In the genomic region with DNA sequence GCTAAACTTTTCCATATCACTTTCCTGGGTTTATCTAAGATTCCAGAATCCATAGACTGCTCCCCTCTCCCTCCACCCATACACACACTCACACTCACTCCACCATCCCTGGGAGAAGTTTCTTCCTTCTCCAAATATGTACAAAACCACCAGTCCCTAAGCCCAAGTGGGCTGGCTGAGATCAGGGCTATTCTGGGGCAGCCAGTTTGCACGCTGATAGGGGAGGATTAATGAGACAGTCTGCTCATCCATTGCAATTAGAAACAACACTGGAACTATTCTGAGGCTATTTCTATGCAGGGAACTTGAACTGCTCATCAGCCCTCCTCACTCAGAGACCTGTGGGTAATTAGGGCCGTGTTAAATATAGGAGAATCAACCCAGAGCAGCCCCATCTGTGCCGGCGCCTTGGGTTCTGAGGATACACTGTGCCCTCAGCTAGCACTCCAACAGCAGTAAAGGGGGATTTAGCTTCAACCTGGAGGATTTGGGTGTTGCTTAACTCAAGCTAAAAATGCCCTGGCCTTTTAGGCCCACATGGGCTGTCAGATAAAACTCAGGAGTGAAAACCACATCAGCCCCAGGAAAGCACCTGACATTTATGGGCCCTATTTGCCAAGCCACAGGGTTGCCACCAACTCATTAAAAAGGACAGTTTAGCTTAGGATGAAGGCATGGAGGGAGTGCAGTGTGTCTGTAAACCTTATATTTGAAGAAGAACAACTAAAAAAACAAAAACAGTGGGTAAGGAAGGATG, we compare ENCODE assay signal across 18 cellular contexts. TPM values are rescaled to one million over a fixed set of nuclear protein-coding genes. Genes with fewer than 3 reads are reported as not detected.
DNase-seq lines count a peak whose midpoint lies in the region; ATAC-seq, FAIRE-seq and TF ChIP-seq lines count a peak whose summit lies in the region.
"Had no signal": no experiment of that assay in that cellular context is flagged by ENCODE, and none has a peak within 500 bp of the region (broad histone marks: within the 10 kb centered on the region; RNA-seq: fewer than 3 reads in every experiment).

No MANE protein-coding gene starts in this region.

- POLR2A ChIA-PET in GM12878 (lab: Charles Lee), result interaction anchor here (1.2 to 1.8 kb wide), 3 partner anchors 8 to 54 kb away, joined by 3 to 6 read pairs (median 3); a partner anchor contains a TSS

- H3K9ac ChIP-seq in GM12878 (ENCODE audit: control insufficient read depth, insufficient read depth, low read length), result no peak overlapping the region

- FAIRE-seq in GM12878 (lab: Jason Lieb, UNC), result no peak
- FAIRE-seq: bronchial epithelial cell had no signal

- peaks cover 25% of the 10 kb centered on the region for H3K4me1 Mint-ChIP-seq in stimulated activated effector memory CD8-positive, alpha-beta T cell treated with anti-CD3 and anti-CD28 coated beads, Interleukin-12 subunit alpha, Interleukin-12 subunit beta, amount 100 ng/mL, for 72 hours
- H3K4me1 Mint-ChIP-seq: activated B cell treated with CpG ODN at 0.5 μM for 24 hours had no signal

- in situ Hi-C loops in GM12878 (cut with MboI), result no loop called here

- H3K9me3 ChIP-seq in GM12878 (replicated peaks; ENCODE audit: control insufficient read depth, insufficient read depth, low read length), result no peaks in the 10 kb centered on the region
- H3K9me3 ChIP-seq: gastrocnemius medialis had no signal

- H4K20me1 ChIP-seq in GM12878 (ENCODE audit: control insufficient read depth, insufficient read depth), result no peaks in the 10 kb centered on the region

- H3K36me3 Mint-ChIP-seq in stimulated activated effector memory CD8-positive, alpha-beta T cell treated with anti-CD3 and anti-CD28 coated beads, Interleukin-12 subunit alpha, Interleukin-12 subunit beta, amount 100 ng/mL, for 72 hours, result no peaks in the 10 kb centered on the region

- 82% methylated on average over 4 of the region's 4 CpGs for WGBS in GM12878 (ENCODE audit: insufficient coverage, insufficient replicate concordance, low lambda C conversion rate, missing lambda C conversion rate)

- BruUV-seq in GM12878 (replicated peaks; lab: Mats Ljungman, UMichigan), result no TSS peak

- no peak for TF ChIP-seq CTCF in GM12878 (IDR thresholded peaks at IDR 0.05 in 2 of 3, conservative IDR thresholded peaks at IDR 0.05 in 1 of 3; ENCODE audit: control insufficient read depth in 2 of 3, extremely low read depth in 1 of 3, insufficient read depth in 1 of 3, low read depth in 3 of 3, low read length in 3 of 3)

- no peak overlapping the region for H3K27ac ChIP-seq in GM12878 (ENCODE audit: control insufficient read depth, insufficient read depth)

- H3K27ac Mint-ChIP-seq in stimulated activated effector memory CD8-positive, alpha-beta T cell treated with anti-CD3 and anti-CD28 coated beads, Interleukin-12 subunit alpha, Interleukin-12 subunit beta, amount 100 ng/mL, for 72 hours, result peak overlapping the region; percentile 90
- H3K27ac Mint-ChIP-seq: activated B cell treated with CpG ODN at 0.5 μM for 24 hours had no signal

- H3K4me2 ChIP-seq in GM12878 (ENCODE audit: control insufficient read depth, insufficient read depth), result no peak overlapping the region

- no peak for TF ChIP-seq POLR2A in GM12878 (IDR thresholded peaks at IDR 0.05; ENCODE audit: low read depth, low read length)

- H3K9me3 Mint-ChIP-seq in stimulated activated effector memory CD8-positive, alpha-beta T cell treated with anti-CD3 and anti-CD28 coated beads, Interleukin-12 subunit alpha, Interleukin-12 subunit beta, amount 100 ng/mL, for 72 hours, result no peaks in the 10 kb centered on the region
- H3K9me3 Mint-ChIP-seq: activated B cell treated with CpG ODN at 0.5 μM for 24 hours had no signal

- peak overlapping the region; percentile 2; the same call in 1 of the 2 replicates for H2AFZ ChIP-seq in GM12878 (ENCODE audit: control insufficient read depth, low read depth, low read length)

- CTCF ChIA-PET in GM12878 (lab: Yijun Ruan, JAX), result interaction anchor here (1.0 to 2.0 kb wide), 3 partner anchors 10 to 210 kb away, joined by 3 to 7 read pairs (median 3); no protein-coding TSS in a partner anchor

- no peak overlapping the region for H3K4me3 Mint-ChIP-seq in stimulated activated effector memory CD8-positive, alpha-beta T cell treated with anti-CD3 and anti-CD28 coated beads, Interleukin-12 subunit alpha, Interleukin-12 subunit beta, amount 100 ng/mL, for 72 hours
- H3K4me3 Mint-ChIP-seq: activated B cell treated with CpG ODN at 0.5 μM for 24 hours had no signal

- no peak for TF ChIP-seq RAD21 in GM12878 (IDR thresholded peaks at IDR 0.05; ENCODE audit: insufficient read depth, low read depth, low read length)

- intact Hi-C loops in GM12878 (cut with micrococcal nuclease; ENCODE audit: unreplicated experiment), result no loop called here

- SMC1A ChIA-PET in GM12878 (lab: Charles Lee; ENCODE audit: uncharacterized antibody, unreplicated experiment), result interaction anchor here (0.6 to 5.2 kb wide), 17 partner anchors 9 to 211 kb away, joined by 3 to 44 read pairs (median 3); no protein-coding TSS in a partner anchor

- RAD21 ChIA-PET in GM12878 (lab: Charles Lee; ENCODE audit: unreplicated experiment), result interaction anchor here (1.0 to 2.2 kb wide), 7 partner anchors 20 to 149 kb away, joined by 3 to 10 read pairs (median 4); no protein-coding TSS in a partner anchor

- peak; percentile 49 for ATAC-seq in GM19463 (IDR thresholded peaks at IDR 0.05; ENCODE audit: unreplicated experiment)
- ATAC-seq in GM12878, result peak; percentile 69
- no peak for ATAC-seq in stimulated activated effector memory CD8-positive, alpha-beta T cell treated with anti-CD3 and anti-CD28 coated beads, Interleukin-12 subunit alpha, Interleukin-12 subunit beta, amount 100 ng/mL, for 72 hours
- ATAC-seq: gastrocnemius medialis, sciatic nerve had no signal

- no peak overlapping the region for H3K4me3 ChIP-seq in GM12878
- H3K4me3 ChIP-seq: gastrocnemius medialis had no signal

- H3K27me3 ChIP-seq in GM12878 (replicated peaks in 1 of 2; ENCODE audit: control insufficient read depth in 2 of 2, insufficient read depth in 2 of 2, low read length in 1 of 2), result no peaks in the 10 kb centered on the region
- H3K27me3 ChIP-seq: gastrocnemius medialis had no signal

- H3K4me1 ChIP-seq in GM12878 (ENCODE audit: control insufficient read depth, insufficient read depth, low read length), result peaks cover 3% of the 10 kb centered on the region; the same call in 1 of the 2 replicates

- no peak for TF ChIP-seq EP300 in GM12878 (IDR thresholded peaks at IDR 0.05; ENCODE audit: borderline replicate concordance in 1 of 2, control insufficient read depth in 1 of 2, low read depth in 2 of 2, low read length in 2 of 2)

- H3K36me3 ChIP-seq in GM12878 (ENCODE audit: control insufficient read depth in 2 of 2, insufficient read depth in 2 of 2, low read length in 1 of 2), result no peaks in the 10 kb centered on the region
- H3K36me3 ChIP-seq: gastrocnemius medialis had no signal

- H3K79me2 ChIP-seq in GM12878 (ENCODE audit: control insufficient read depth, insufficient read depth, low read length), result no peaks in the 10 kb centered on the region

- peak; percentile 89 for DNase-seq in NCI-H82 (lab: John Stamatoyannopoulos, UW)
- DNase-seq in GM12878 (ENCODE audit: low read depth, low spot score), result no peak
- DNase-seq in stimulated activated effector memory CD8-positive, alpha-beta T cell treated with anti-CD3 and anti-CD28 coated beads, Interleukin-12 subunit alpha, Interleukin-12 subunit beta, amount 100 ng/mL, for 72 hours (ENCODE audit: low spot score in 2 of 2), result no peak
- DNase-seq in kidney tubule cell (ENCODE audit: low spot score), result no peak
- no peak for DNase-seq in HCEC 1CT
- DNase-seq in NCI-H2081 treated with DMSO at 0.1 percent for 48 hours (lab: John Stamatoyannopoulos, UW), result no peak
- DNase-seq: activated B cell treated with CpG ODN at 0.5 μM for 24 hours; Calu3; dermis blood vessel endothelial cell; gastrocnemius medialis; NCI-H1694; NCI-H226; stimulated activated CD4-positive, alpha-beta T cell treated with anti-CD3 and anti-CD28 coated beads, Interleukin-1b, Interleukin-23, amount 100 ng/mL, for 48 hours; substantia nigra had no signal

TF ChIP-seq in GM12878, 131 proteins besides CTCF, POLR2A, EP300 and RAD21:
- TF ChIP-seq MTA2 (IDR thresholded peaks at IDR 0.05; ENCODE audit: low read depth) (peak; percentile 69), SREBF1 (IDR thresholded peaks at IDR 0.05; ENCODE audit: low read length) (no peak)

RNA-seq across cellular contexts. Expression of a gene that starts 54.0 kb away (rescaled TPM):
- total RNA-seq in GM12878 (2013; cell fraction: nucleolus; rRNA removed), result 55.2 and 55.7 TPM in 2 replicates
- total RNA-seq in GM12878 (2014; rRNA removed) (37.7 and 38.4 TPM in 2 replicates), GM12878 (2014; rRNA removed; fragmentation: Illumina TruSeq; extraction: Trizol) (33.3 and 34.9 TPM in 2 replicates), GM12878 (2021) (27.6 and 27.7 TPM in 2 replicates)
- 12.1 TPM for polyA plus RNA-seq in GM12878 (2011; ENCODE audit: low read depth)
- polyA plus RNA-seq in GM12878 (2011; rRNA removed) (32.3 and 36.7 TPM in 2 replicates), GM12878 (2014; fragmentation: Illumina TruSeq; extraction: Trizol) (26.9 and 27.4 TPM in 2 replicates), GM12878 (2014; fragmentation: Nextera tagmentation; extraction: Ambion mirVana) (10 to 100 TPM; 20.3 to 32.1 TPM), GM12878 (2014; rRNA removed) (22.9 and 27.3 TPM in 2 replicates), GM12878 (2016; fragmentation: Nextera tagmentation; extraction: Ambion mirVana) (10 to 100 TPM; 27.7 to 28.0 TPM)
- 54.2 and 57.2 TPM in 2 replicates for polyA plus RNA-seq in GM12878 (2011; cell fraction: cytosol; rRNA removed)
- polyA plus RNA-seq in GM12878 (2011; cell fraction: nucleus; rRNA removed), result 39.7 and 50.3 TPM in 2 replicates
- polyA plus RNA-seq in GM12878 (2012), result 17.1 and 20.4 TPM in 2 replicates
- 84.4 and 93.6 TPM in 2 replicates for polyA minus RNA-seq in GM12878 (2011; rRNA and poly(A)+ RNA removed)
- 18.3 and 20.3 TPM in 2 replicates for polyA minus RNA-seq in GM12878 (2011; cell fraction: cytosol; rRNA and poly(A)+ RNA removed)
- polyA minus RNA-seq in GM12878 (2011; cell fraction: nucleus; rRNA and poly(A)+ RNA removed), result 60.7 and 101 TPM in 2 replicates
- total RNA-seq: G401 had no signal
